In the genomic region with DNA sequence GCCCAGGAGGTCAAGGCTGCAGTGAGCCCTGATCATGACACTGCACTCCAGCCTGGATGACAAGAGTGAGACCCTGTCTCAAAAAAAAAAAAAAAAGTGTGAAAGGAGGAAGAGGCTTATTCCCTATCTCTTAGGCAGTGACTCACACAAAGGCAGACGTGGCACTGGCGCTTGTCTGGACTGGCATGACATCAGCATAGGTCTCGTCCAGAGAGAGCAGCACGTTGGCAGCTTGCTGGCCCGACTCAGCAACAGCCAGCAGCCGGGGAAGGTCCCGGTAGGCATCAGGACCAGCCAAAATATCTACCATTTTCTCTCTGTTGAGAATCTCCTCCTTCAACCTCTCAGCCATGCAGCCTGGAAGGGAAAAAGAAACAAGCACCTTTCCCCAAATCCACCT, we compare ENCODE assay signal across 16 cellular contexts. TPM values are rescaled to one million over a fixed set of nuclear protein-coding genes. Genes with fewer than 3 reads are reported as not detected.
DNase-seq lines count a peak whose midpoint lies in the region; ATAC-seq, FAIRE-seq and TF ChIP-seq lines count a peak whose summit lies in the region.
"Had no signal": no experiment of that assay in that cellular context is flagged by ENCODE, and none has a peak within 500 bp of the region (broad histone marks: within the 10 kb centered on the region; RNA-seq: fewer than 3 reads in every experiment).

No MANE protein-coding gene starts in this region.

- H3K14ac ChIP-seq in IMR-90 (replicated peaks; ENCODE audit: low read depth, low read length) = no peak overlapping the region

- H3K56ac ChIP-seq in IMR-90 (ENCODE audit: extremely low read depth, insufficient read depth, low read length) = no peak overlapping the region

- H3K4me2 ChIP-seq in IMR-90 (ENCODE audit: low read depth, low read length) (no peak overlapping the region), hepatocyte (no peak overlapping the region)

- no peak overlapping the region for H2BK120ac ChIP-seq in IMR-90 (ENCODE audit: low read depth, low read length)

- POLR2A ChIA-PET in IMR-90 (lab: Charles Lee; ENCODE audit: unreplicated experiment) = no interaction called here

- no peak for ATAC-seq in IMR-90 (ENCODE audit: low read depth)
- no peak for ATAC-seq in HG03565 (IDR thresholded peaks at IDR 0.05; ENCODE audit: unreplicated experiment)
- ATAC-seq: GM12878, upper lobe of right lung had no signal

- H3K4ac ChIP-seq in IMR-90 (ENCODE audit: low read depth, low read length) = no peak overlapping the region

- DNase-seq in A172 (ENCODE audit: low spot score) (peak; percentile 93), IMR-90 (peak; percentile 28), astrocyte of the hippocampus (ENCODE audit: low read depth, low spot score) (peak; percentile 40), hepatocyte (ENCODE audit: low spot score) (peak; percentile 55), kidney (no peak), NCI-H774 (lab: John Stamatoyannopoulos, UW) (no peak)
- no peak for DNase-seq in activated T-cell treated with anti-CD3 and anti-CD28 coated beads, Interleukin-2, amount 50 U/mL, for 1 hour
- DNase-seq: activated CD4-positive, CD25-positive, alpha-beta regulatory T cell; head of caudate nucleus; NCI-H1092; NCI-H526 treated with DMSO at 0.1 percent for 48 hours; occipital lobe; upper lobe of right lung had no signal

- intact Hi-C loops in IMR-90 (cut with micrococcal nuclease) (no loop called here), kidney (cut with DNase I) (no loop called here)

- H3K23ac ChIP-seq in IMR-90 (ENCODE audit: low read depth, low read length) = no peak overlapping the region

- H2AK9ac ChIP-seq in IMR-90 (replicated peaks; ENCODE audit: low read depth, low read length, poor library complexity) = no peak overlapping the region

- no peak overlapping the region for H2BK5ac ChIP-seq in IMR-90 (ENCODE audit: low read depth, low read length, poor library complexity, severe bottlenecking)

- no peak overlapping the region for H3K9ac ChIP-seq in IMR-90 (ENCODE audit: low read depth, low read length)
- H3K9ac ChIP-seq in kidney (ENCODE audit: low read length in 2 of 2) = no peak overlapping the region

- no peak overlapping the region for H2BK20ac ChIP-seq in IMR-90 (ENCODE audit: low read depth, low read length)

- H4K20me1 ChIP-seq in IMR-90 (ENCODE audit: insufficient read depth, low read length) (no peaks in the 10 kb centered on the region), hepatocyte (ENCODE audit: insufficient read depth, poor library complexity, severe bottlenecking) (no peaks in the 10 kb centered on the region)

- no peak for TF ChIP-seq RAD21 in IMR-90 (IDR thresholded peaks at IDR 0.05; ENCODE audit: low read length)

- dilution Hi-C loops in IMR-90 (cut with HindIII; ENCODE audit: low sequenced_read_pairs, unreplicated experiment) = no loop called here

- no peak overlapping the region for H2AK5ac ChIP-seq in IMR-90 (ENCODE audit: low read depth, low read length)

- no peak overlapping the region for H2BK15ac ChIP-seq in IMR-90 (ENCODE audit: low read depth, low read length)

- no peak overlapping the region for H4K5ac ChIP-seq in IMR-90 (ENCODE audit: low read depth, low read length)

- no peaks in the 10 kb centered on the region for H3K79me2 ChIP-seq in hepatocyte

- FAIRE-seq in kidney (lab: Jason Lieb, UNC) = no peak
- FAIRE-seq: GM12878 had no signal

- H3K9me2 ChIP-seq in hepatocyte (replicated peaks; ENCODE audit: insufficient read depth) = no peaks in the 10 kb centered on the region

- no peak for TF ChIP-seq POLR2A in IMR-90 (IDR thresholded peaks at IDR 0.05; ENCODE audit: low read depth, low read length)

- H3K27me3 ChIP-seq in IMR-90 (ENCODE audit: control insufficient read depth, insufficient read depth, low read length) (no peaks in the 10 kb centered on the region), hepatocyte (no peaks in the 10 kb centered on the region)
- H3K27me3 ChIP-seq: SJSA1, upper lobe of right lung had no signal

- no peak overlapping the region for H4K91ac ChIP-seq in IMR-90 (ENCODE audit: insufficient read depth, low read depth, low read length)

- H3K36me3 ChIP-seq in IMR-90 (ENCODE audit: control insufficient read depth, insufficient read depth, low read length) = peaks cover 20% of the 10 kb centered on the region
- H3K36me3 ChIP-seq in hepatocyte (replicated peaks; ENCODE audit: insufficient read depth, low read depth) = no peaks in the 10 kb centered on the region
- peaks cover 17 to 26% of the 10 kb centered on the region in 2 donors for H3K36me3 ChIP-seq in kidney (ENCODE audit: control insufficient read depth in 1 of 2, insufficient read depth in 2 of 2, low read length in 2 of 2)

- no peak for TF ChIP-seq CTCF in IMR-90 (conservative IDR thresholded peaks at IDR 0.05; ENCODE audit: low read depth, low read length)
- no peak for TF ChIP-seq CTCF in hepatocyte (IDR thresholded peaks at IDR 0.05; ENCODE audit: poor library complexity)
- no peak for TF ChIP-seq CTCF in kidney (IDR thresholded peaks at IDR 0.05; ENCODE audit: borderline replicate concordance, extremely low read depth, insufficient read depth)

- no peak overlapping the region for H4K8ac ChIP-seq in IMR-90 (ENCODE audit: low read depth in 2 of 2, low read length in 2 of 2)

- no TSS peak for BruUV-seq in IMR-90 (replicated peaks; lab: Mats Ljungman, UMichigan)

- no peaks in the 10 kb centered on the region for H3K9me3 ChIP-seq in IMR-90 (ENCODE audit: control insufficient read depth, insufficient read depth, low read length)
- no peaks in the 10 kb centered on the region for H3K9me3 ChIP-seq in hepatocyte (ENCODE audit: low read depth)
- H3K9me3 ChIP-seq in kidney (ENCODE audit: control insufficient read depth in 1 of 2, low read length in 2 of 2) = no peaks in the 10 kb centered on the region
- H3K9me3 ChIP-seq: SJSA1, upper lobe of right lung had no signal

- in situ Hi-C loops in IMR-90 (cut with MboI; ENCODE audit: low sequenced_read_pairs) = no loop called here

- H3K9me1 ChIP-seq in IMR-90 (ENCODE audit: insufficient read depth, low read length) = no peaks in the 10 kb centered on the region

- H3K4me3 ChIP-seq in IMR-90 (ENCODE audit: insufficient read depth, low read depth, low read length) (no peak overlapping the region), hepatocyte (no peak overlapping the region), kidney (ENCODE audit: low read length in 2 of 2) (no peak overlapping the region)
- H3K4me3 ChIP-seq: GM12878, SJSA1, upper lobe of right lung had no signal

- H3K27ac ChIP-seq in IMR-90 (ENCODE audit: insufficient read depth, low read length) = no peak overlapping the region
- peak overlapping the region; percentile 37 for H3K27ac ChIP-seq in hepatocyte
- H3K27ac ChIP-seq in kidney (ENCODE audit: low read depth in 2 of 2, low read length in 2 of 2) = no peak overlapping the region
- H3K27ac ChIP-seq: SJSA1, upper lobe of right lung had no signal

- no peak overlapping the region for H2AFZ ChIP-seq in IMR-90 (replicated peaks; ENCODE audit: low read length, poor library complexity)
- H2AFZ ChIP-seq in hepatocyte = no peak overlapping the region

- H3K4me1 ChIP-seq in IMR-90 (ENCODE audit: control insufficient read depth, insufficient read depth, low read length) (no peaks in the 10 kb centered on the region), hepatocyte (ENCODE audit: insufficient read depth) (peaks cover 1% of the 10 kb centered on the region), kidney (ENCODE audit: control insufficient read depth in 1 of 2, insufficient read depth in 1 of 2, low read depth in 1 of 2, low read length in 2 of 2) (no peaks in the 10 kb centered on the region)
- H3K4me1 ChIP-seq: upper lobe of right lung had no signal

- 80% methylated on average over 3 of the region's 7 CpGs; no CpG with 5 or more reads in 1 of the 2 experiments for WGBS in IMR-90 (ENCODE audit: extremely low coverage in 2 of 2, insufficient read length in 1 of 2), 2 experiments
- 85% methylated on average over 7 of the region's 7 CpGs for WGBS in hepatocyte (ENCODE audit: low lambda C conversion rate, missing lambda C conversion rate)

- peaks cover 0 to 5% of the 10 kb centered on the region in 2 experiments; a peak in 2 of 4 replicates for H3K79me1 ChIP-seq in IMR-90 (ENCODE audit: low read depth in 1 of 2, low read length in 2 of 2)

- no peak overlapping the region for H3K18ac ChIP-seq in IMR-90 (ENCODE audit: low read depth, low read length)

- CTCF ChIA-PET in IMR-90 (lab: Yijun Ruan, JAX) = no interaction called here

TF ChIP-seq in IMR-90, 13 proteins besides CTCF, POLR2A, EP300 and RAD21 (continues in another document):
- TF ChIP-seq, protein P1, sequence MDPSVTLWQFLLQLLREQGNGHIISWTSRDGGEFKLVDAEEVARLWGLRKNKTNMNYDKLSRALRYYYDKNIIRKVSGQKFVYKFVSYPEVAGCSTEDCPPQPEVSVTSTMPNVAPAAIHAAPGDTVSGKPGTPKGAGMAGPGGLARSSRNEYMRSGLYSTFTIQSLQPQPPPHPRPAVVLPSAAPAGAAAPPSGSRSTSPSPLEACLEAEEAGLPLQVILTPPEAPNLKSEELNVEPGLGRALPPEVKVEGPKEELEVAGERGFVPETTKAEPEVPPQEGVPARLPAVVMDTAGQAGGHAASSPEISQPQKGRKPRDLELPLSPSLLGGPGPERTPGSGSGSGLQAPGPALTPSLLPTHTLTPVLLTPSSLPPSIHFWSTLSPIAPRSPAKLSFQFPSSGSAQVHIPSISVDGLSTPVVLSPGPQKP (IDR thresholded peaks at IDR 0.05; ENCODE audit: borderline replicate concordance, low read depth, low read length) = no peak
- TF ChIP-seq RFX5 (IDR thresholded peaks at IDR 0.05; ENCODE audit: low read depth, low read length) (no peak), RCOR1 (IDR thresholded peaks at IDR 0.05; ENCODE audit: insufficient replicate concordance, low read length) (no peak), CHD1 (IDR thresholded peaks at IDR 0.05; ENCODE audit: low read depth, low read length) (no peak), MAFK (IDR thresholded peaks at IDR 0.05; ENCODE audit: low read depth, low read length) (no peak), BHLHE40 (IDR thresholded peaks at IDR 0.05; ENCODE audit: low read depth, low read length) (no peak)

RNA-seq across cellular contexts. Expression of a gene that starts 14.1 kb away (rescaled TPM):
- 54.3 and 94.3 TPM in 2 replicates for total RNA-seq in A172 (2014; rRNA removed; shearing (Covaris generic))
- total RNA-seq in IMR-90 (2012; rRNA removed) (22.2 and 28.1 TPM in 2 replicates), hepatocyte (22.4 and 35.6 TPM in 2 replicates), kidney (25.2 TPM)
- polyA plus RNA-seq in IMR-90 (2012; rRNA removed) (21.7 and 23.9 TPM in 2 replicates), hepatocyte (52.2 and 63.1 TPM in 2 replicates), kidney (ENCODE audit: insufficient read depth, low read depth, low replicate concordance) (34.4 TPM)
- 12.6 and 19.7 TPM in 2 replicates for polyA plus RNA-seq in IMR-90 (2012; cell fraction: cytosol; rRNA removed)
- 28.7 and 68.1 TPM in 2 replicates for polyA plus RNA-seq in IMR-90 (2012; cell fraction: nucleus; rRNA removed; ENCODE audit: low replicate concordance)

RNA-seq across cellular contexts. Expression of a gene that starts 56.4 kb away (rescaled TPM):
- 60.7 and 70.7 TPM in 2 replicates for total RNA-seq in A172 (2014; rRNA removed; shearing (Covaris generic))
- total RNA-seq in IMR-90 (2012; rRNA removed) (13.3 and 15.4 TPM in 2 replicates), hepatocyte (24.5 and 28.0 TPM in 2 replicates), kidney (12.2 TPM)
- polyA plus RNA-seq in IMR-90 (2012; rRNA removed) (10.6 and 12.1 TPM in 2 replicates), hepatocyte (24.0 and 24.6 TPM in 2 replicates), kidney (ENCODE audit: insufficient read depth, low read depth, low replicate concordance) (53.6 TPM)
- 9.5 and 14.6 TPM in 2 replicates for polyA plus RNA-seq in IMR-90 (2012; cell fraction: cytosol; rRNA removed)
- polyA plus RNA-seq in IMR-90 (2012; cell fraction: nucleus; rRNA removed; ENCODE audit: low replicate concordance) = 5.9 and 10.1 TPM in 2 replicates

Comparison
In these comparisons a context has a peak if more than half of its experiments do, and no peak if none do; other contexts are left out.
1. DNase-seq: peak in A172 (single experiment), IMR-90 (single experiment), astrocyte of the hippocampus (single experiment) and hepatocyte (single experiment); none in kidney (single experiment), NCI-H774 (single experiment) and activated T-cell treated with anti-CD3 and anti-CD28 coated beads, Interleukin-2, amount 50 U/mL, for 1 hour (single experiment).